ENCODE assay signal across 18 cellular contexts in the genomic region with DNA sequence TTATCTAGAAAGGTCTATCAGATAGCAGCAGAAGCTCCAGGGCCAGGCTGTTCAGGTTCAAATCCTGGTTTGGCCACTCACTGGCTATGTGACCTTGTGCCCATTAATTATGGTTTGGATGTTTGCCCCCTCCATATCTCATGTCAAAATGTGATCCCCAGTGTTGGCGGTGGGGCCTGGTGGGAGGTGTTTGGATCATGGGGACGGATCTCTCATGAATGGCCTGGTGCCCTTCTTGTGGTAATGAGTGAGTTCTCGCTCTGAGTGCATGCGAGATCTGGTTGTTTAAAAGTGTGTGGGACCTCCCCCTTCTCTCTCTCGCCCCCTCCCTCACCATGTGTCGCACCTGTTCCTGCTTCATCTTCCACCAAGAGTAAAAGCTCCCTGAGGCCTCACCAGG.
A peak's percentile ranks its signal among the peaks of the same experiment; 100 is the strongest.
DNase-seq lines count a peak whose midpoint lies in the region; TF ChIP-seq lines count a peak whose summit lies in the region.
"Had no signal": no experiment of that assay in that cellular context is flagged by ENCODE, and none has a peak within 500 bp of the region (broad histone marks: within the 10 kb centered on the region; RNA-seq: fewer than 3 reads in every experiment).

No MANE protein-coding gene starts in this region.

- H3K36me3 Mint-ChIP-seq in nephron progenitor cell (ENCODE audit: low read depth): no peaks in the 10 kb centered on the region
- H3K36me3 Mint-ChIP-seq: CD8-positive, alpha-beta T cell had no signal

- H3K4me1 ChIP-seq in SJCRH30: peaks cover 87% of the 10 kb centered on the region

- TF ChIP-seq CTCF in coronary artery (IDR thresholded peaks at IDR 0.05) (no peak), nephron progenitor cell (IDR thresholded peaks at IDR 0.05) (no peak)

- no peaks in the 10 kb centered on the region for H3K9me3 Mint-ChIP-seq in nephron progenitor cell
- H3K9me3 Mint-ChIP-seq: CD8-positive, alpha-beta T cell had no signal

- H3K4me3 ChIP-seq in SJCRH30 (no peak overlapping the region), coronary artery (no peak overlapping the region)
- H3K4me3 ChIP-seq: BLaER1 treated with 17β-estradiol and CSF1 and Interleukin-3, amounts not matched to agents 10 nM and 100 nM had no signal

- no peaks in the 10 kb centered on the region for H3K36me3 ChIP-seq in SJCRH30
- H3K36me3 ChIP-seq: BLaER1 treated with 17β-estradiol and CSF1 and Interleukin-3, amounts not matched to agents 10 nM and 100 nM had no signal

- H3K27ac ChIP-seq in SJCRH30 (peak overlapping the region; percentile 97; the same call in 1 of the 2 replicates), coronary artery (no peak overlapping the region)
- H3K27ac ChIP-seq: BLaER1 treated with 17β-estradiol and CSF1 and Interleukin-3, amounts not matched to agents 10 nM and 100 nM; HL-60 had no signal

- H3K27me3 ChIP-seq in SJCRH30: no peaks in the 10 kb centered on the region
- H3K27me3 ChIP-seq: BLaER1 treated with 17β-estradiol and CSF1 and Interleukin-3, amounts not matched to agents 10 nM and 100 nM had no signal

- H3K27me3 Mint-ChIP-seq in nephron progenitor cell (ENCODE audit: low read depth, poor library complexity): peaks cover 11% of the 10 kb centered on the region

- H3K4me3 Mint-ChIP-seq in nephron progenitor cell: no peak overlapping the region
- H3K4me3 Mint-ChIP-seq: CD8-positive, alpha-beta T cell had no signal

- peak overlapping the region; percentile 36 for H3K27ac Mint-ChIP-seq in nephron progenitor cell
- H3K27ac Mint-ChIP-seq: CD8-positive, alpha-beta T cell had no signal

- peaks cover 63% of the 10 kb centered on the region for H3K4me1 Mint-ChIP-seq in nephron progenitor cell

- H3K9me3 ChIP-seq in SJCRH30 (replicated peaks): no peaks in the 10 kb centered on the region
- H3K9me3 ChIP-seq: BLaER1 treated with 17β-estradiol and CSF1 and Interleukin-3, amounts not matched to agents 10 nM and 100 nM had no signal

- DNase-seq in SJCRH30 (peak in 1 of 2 experiments; percentile 37), coronary artery (ENCODE audit: low spot score) (peak; percentile 38), nephron progenitor cell (no peak), KG1 (lab: John Stamatoyannopoulos, UW) (no peak), GM19238 (ENCODE audit: insufficient read length, low spot score) (no peak)
- peak; percentile 6 for DNase-seq in stimulated activated CD8-positive, alpha-beta memory T cell treated with anti-CD3 and anti-CD28 coated beads, Interleukin-4, amount 100 ng/mL, for 48 hours
- no peak for DNase-seq in activated CD4-positive, alpha-beta T cell treated with anti-CD3 and anti-CD28 coated beads for 4 hours
- DNase-seq: Calu3, DMS53, NCI-H1417 treated with DMSO at 0.1 percent for 48 hours, NCI-H187 treated with DMSO at 0.1 percent for 48 hours, NCI-H2227 treated with DMSO at 0.1 percent for 48 hours, NCI-H510A treated with DMSO at 0.1 percent for 48 hours, NCI-H774, SHP77 had no signal

Comparison
In these comparisons a context has a peak if more than half of its experiments do, and no peak if none do; other contexts are left out.
1. DNase-seq: peak in coronary artery (single experiment) and stimulated activated CD8-positive, alpha-beta memory T cell treated with anti-CD3 and anti-CD28 coated beads, Interleukin-4, amount 100 ng/mL, for 48 hours (single experiment); none in nephron progenitor cell (single experiment), KG1 (single experiment), activated CD4-positive, alpha-beta T cell treated with anti-CD3 and anti-CD28 coated beads for 4 hours (0 of 2) and GM19238 (single experiment).